In the genomic region with DNA sequence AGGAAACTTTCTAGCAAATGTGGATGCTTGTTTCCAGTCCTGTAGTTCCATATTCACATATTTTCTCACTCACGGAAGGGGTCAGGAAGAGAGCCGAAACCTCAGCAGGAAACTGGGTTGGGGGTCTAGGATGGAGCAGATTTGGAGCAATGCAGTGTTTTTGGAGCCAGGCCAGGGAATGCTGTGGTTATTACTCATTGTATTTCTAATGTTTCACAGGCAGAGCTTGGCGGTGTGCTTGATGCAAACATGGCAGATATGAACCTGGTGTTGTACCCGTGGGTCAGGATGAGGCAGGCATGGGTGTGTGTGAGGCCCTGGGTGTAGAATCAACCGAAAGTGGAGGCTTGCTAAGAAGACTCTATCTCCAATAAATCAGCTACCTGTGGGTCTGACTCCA, we compare ENCODE assay signal across 13 cellular contexts. TPM values are rescaled to one million over a fixed set of nuclear protein-coding genes. Genes with fewer than 3 reads are reported as not detected.
DNase-seq lines count a peak whose midpoint lies in the region; ATAC-seq, FAIRE-seq and TF ChIP-seq lines count a peak whose summit lies in the region.
"Had no signal": no experiment of that assay in that cellular context is flagged by ENCODE, and none has a peak within 500 bp of the region (broad histone marks: within the 10 kb centered on the region; RNA-seq: fewer than 3 reads in every experiment).

No MANE protein-coding gene starts in this region.

- DNase-seq in Calu3 (peak; percentile 26), RPMI7951 (ENCODE audit: low read depth) (peak; percentile 77), dermis microvascular lymphatic vessel endothelial cell (ENCODE audit: low read depth in 2 of 2) (peak; percentile 70 to 80), myocyte (ENCODE audit: low read depth) (peak; percentile 9), frontal cortex (ENCODE audit: low spot score in 2 of 2) (no peak), NCI-H2029 treated with DMSO at 0.1 percent for 48 hours (lab: John Stamatoyannopoulos, UW) (no peak)
- no peak for DNase-seq in stimulated activated CD4-positive, alpha-beta T cell treated with anti-CD3 and anti-CD28 coated beads, Interleukin-4, amount 100 ng/mL, for 24 hours
- DNase-seq: DMS153; stimulated activated CD4-positive, alpha-beta T cell treated with anti-CD3 and anti-CD28 coated beads, Interleukin-4, amount 100 ng/mL, for 4 hours; stimulated activated naive CD4-positive, alpha-beta T cell treated with Interleukin-2 at 50 U/mL for 16 hours had no signal

- no peaks in the 10 kb centered on the region for H3K4me1 Mint-ChIP-seq in Calu3 (ENCODE audit: low read depth, unreplicated experiment)
- H3K4me1 Mint-ChIP-seq: GM23338 had no signal

- H3K9me3 Mint-ChIP-seq in Calu3 (ENCODE audit: low read depth, unreplicated experiment) = no peaks in the 10 kb centered on the region
- H3K9me3 Mint-ChIP-seq: GM23338 had no signal

- H3K36me3 Mint-ChIP-seq in Calu3 (ENCODE audit: insufficient read depth, unreplicated experiment) = no peaks in the 10 kb centered on the region

- BruUV-seq in Calu3 (replicated peaks; lab: Mats Ljungman, UMichigan) = no TSS peak

- no peak for TF ChIP-seq CTCF in Calu3 (IDR thresholded peaks at IDR 0.05; ENCODE audit: unreplicated experiment)

- H3K27ac Mint-ChIP-seq in Calu3 (ENCODE audit: unreplicated experiment) = no peak overlapping the region
- H3K27ac Mint-ChIP-seq: GM23338 had no signal

- CTCF ChIA-PET in Calu3 (lab: Charles Lee) = no interaction called here

- H3K4me3 Mint-ChIP-seq in Calu3 (ENCODE audit: low read depth, unreplicated experiment) = no peak overlapping the region
- H3K4me3 Mint-ChIP-seq: GM23338 had no signal

- H3K27me3 Mint-ChIP-seq in Calu3 (ENCODE audit: unreplicated experiment) = peaks cover 44% of the 10 kb centered on the region

- no peak for ATAC-seq in GM18858 (IDR thresholded peaks at IDR 0.05; ENCODE audit: unreplicated experiment)
- ATAC-seq: activated CD4-positive, CD25-positive, alpha-beta regulatory T cell treated with anti-CD3 and anti-CD28 coated beads, Interleukin-2, amount 50 U/mL, for 24 hours; GM23338 had no signal

- intact Hi-C loops in Calu3 (cut with micrococcal nuclease; ENCODE audit: unreplicated experiment) = no loop called here

- no peak for FAIRE-seq in frontal cortex (lab: Jason Lieb, UNC)

RNA-seq across cellular contexts. Expression of a gene that starts 34.6 kb away (rescaled TPM):
- total RNA-seq in Calu3 (2022) = 8.8 and 9.5 TPM in 2 replicates
- 14.2 and 24.0 TPM in 2 replicates for total RNA-seq in RPMI7951 (2014; rRNA removed; shearing (Covaris generic))
- 6.8 and 20.7 TPM in 2 replicates for total RNA-seq in dermis microvascular lymphatic vessel endothelial cell
- total RNA-seq in myocyte = not detected in 2 replicates
- polyA plus RNA-seq in myocyte (2012) = 167 TPM
- total RNA-seq in frontal cortex = 20.0 TPM

Comparison
In these comparisons a context has a peak if more than half of its experiments do, and no peak if none do; other contexts are left out.
1. DNase-seq: peak in Calu3 (single experiment), RPMI7951 (single experiment), dermis microvascular lymphatic vessel endothelial cell (2 of 2) and myocyte (single experiment); none in frontal cortex (0 of 2), stimulated activated CD4-positive, alpha-beta T cell treated with anti-CD3 and anti-CD28 coated beads, Interleukin-4, amount 100 ng/mL, for 24 hours (single experiment) and NCI-H2029 treated with DMSO at 0.1 percent for 48 hours (single experiment).